Comparison of ENCODE assay signal across 11 cellular contexts in the genomic region with DNA sequence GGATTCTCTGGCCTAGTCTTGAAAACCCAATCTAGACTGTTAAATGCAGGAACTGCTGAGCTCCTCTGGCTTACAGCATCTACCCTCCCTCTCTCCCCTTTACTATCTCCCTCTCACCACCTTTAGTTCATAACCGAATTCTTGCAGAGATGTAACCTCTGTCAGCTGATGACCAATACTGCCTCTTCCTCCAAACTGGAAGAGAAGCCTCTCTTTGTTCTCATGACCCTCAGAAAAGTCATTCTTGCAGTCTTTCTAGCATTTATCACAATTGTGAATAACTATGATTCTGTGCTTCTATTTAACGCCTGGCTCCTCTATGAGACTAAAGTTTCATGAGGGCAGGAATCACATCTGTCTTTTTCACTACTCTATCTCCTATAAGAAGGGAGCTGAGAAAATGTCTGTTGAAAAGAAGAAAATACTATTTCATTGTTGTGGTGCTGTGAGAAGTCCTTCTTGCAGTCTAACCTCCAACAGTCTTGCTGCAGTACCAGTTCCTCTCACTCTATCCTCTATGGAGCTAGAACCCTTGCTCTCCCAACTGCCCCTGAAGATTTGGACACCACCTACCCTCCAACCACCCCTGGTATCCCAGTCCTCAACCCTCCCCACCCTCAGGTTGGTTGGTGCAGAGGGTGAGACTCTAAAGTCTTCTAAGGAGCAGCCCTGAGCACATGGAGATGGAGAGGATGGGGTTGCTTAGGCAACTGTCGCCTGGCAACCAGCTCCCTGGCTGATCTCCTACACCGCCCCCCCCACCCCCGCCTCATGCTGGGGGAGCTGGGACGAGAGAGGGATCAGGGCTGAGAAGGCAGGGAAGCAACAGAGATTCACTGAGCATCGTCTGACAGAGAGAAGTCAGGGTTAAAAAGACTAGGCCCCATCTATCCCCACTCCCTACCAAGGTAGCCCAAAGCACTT. TPM values are rescaled to one million over a fixed set of nuclear protein-coding genes. Genes with fewer than 3 reads are reported as not detected.
A peak's percentile ranks its signal among the peaks of the same experiment; 100 is the strongest.
DNase-seq lines count a peak whose midpoint lies in the region; ATAC-seq, FAIRE-seq and TF ChIP-seq lines count a peak whose summit lies in the region.
"Had no signal": no experiment of that assay in that cellular context is flagged by ENCODE, and none has a peak within 500 bp of the region (broad histone marks: within the 10 kb centered on the region; RNA-seq: fewer than 3 reads in every experiment).

No MANE protein-coding gene starts in this region.

- peak overlapping the region; percentile 89 to 98 (median 96) for H3K27ac Mint-ChIP-seq in CD4-positive, CD25-positive, alpha-beta regulatory T cell

- BruUV-seq in GM12878 (replicated peaks; lab: Mats Ljungman, UMichigan), result no TSS peak

- H3K9me3 ChIP-seq in CD4-positive, CD25-positive, alpha-beta regulatory T cell (ENCODE audit: control insufficient read depth in 2 of 2, low read length in 2 of 2), result no peaks in the 10 kb centered on the region
- no peaks in the 10 kb centered on the region for H3K9me3 ChIP-seq in HEK293 (ENCODE audit: control insufficient read depth, insufficient read depth, low read depth, low read length)
- no peaks in the 10 kb centered on the region for H3K9me3 ChIP-seq in GM12878 (replicated peaks; ENCODE audit: control insufficient read depth, insufficient read depth, low read length)
- no peaks in the 10 kb centered on the region for H3K9me3 ChIP-seq in neural cell (ENCODE audit: low read length)

- in situ Hi-C loops in GM12878 (cut with MboI), result no loop called here

- no peak overlapping the region for H2AFZ ChIP-seq in GM12878 (ENCODE audit: control insufficient read depth, low read depth, low read length)
- H2AFZ ChIP-seq in neural cell (ENCODE audit: low read depth, low read length), result no peak overlapping the region

- TF ChIP-seq RAD21 in GM12878 (IDR thresholded peaks at IDR 0.05; ENCODE audit: insufficient read depth, low read depth, low read length), result no peak
- TF ChIP-seq RAD21 in neural cell (conservative IDR thresholded peaks at IDR 0.05), result peak; percentile 43

- H3K9me2 ChIP-seq in neural cell (ENCODE audit: insufficient read depth, low read length), result no peaks in the 10 kb centered on the region

- TF ChIP-seq POLR2A in GM12878 (IDR thresholded peaks at IDR 0.05; ENCODE audit: low read depth, low read length) (no peak), erythroblast (IDR thresholded peaks at IDR 0.05; ENCODE audit: low read length) (no peak)

- H3K27me3 Mint-ChIP-seq in CD4-positive, CD25-positive, alpha-beta regulatory T cell, result no peaks in the 10 kb centered on the region

- H3K9me3 Mint-ChIP-seq in CD4-positive, CD25-positive, alpha-beta regulatory T cell, result no peaks in the 10 kb centered on the region

- TF ChIP-seq EP300 in GM12878 (IDR thresholded peaks at IDR 0.05; ENCODE audit: borderline replicate concordance in 1 of 2, control insufficient read depth in 1 of 2, low read depth in 2 of 2, low read length in 2 of 2) (no peak), neural cell (conservative IDR thresholded peaks at IDR 0.05; ENCODE audit: poor library complexity, severe bottlenecking) (peak; percentile 58)

- POLR2A ChIA-PET in HEK293 (lab: Yijun Ruan, JAX), result no interaction called here
- POLR2A ChIA-PET in GM12878 (lab: Charles Lee), result interaction anchor here (0.6 to 23.9 kb wide), 5 partner anchors 17 to 105 kb away, joined by 3 to 630 read pairs (median 6); a partner anchor contains a TSS

- ATAC-seq in CD4-positive, CD25-positive, alpha-beta regulatory T cell (ENCODE audit: low read depth in 2 of 2), result no peak
- ATAC-seq in GM12878, result no peak
- no peak for ATAC-seq in sciatic nerve
- ATAC-seq in GM18868 (IDR thresholded peaks at IDR 0.05; ENCODE audit: unreplicated experiment), result no peak

- no peak for FAIRE-seq in GM12878 (lab: Jason Lieb, UNC)

- peaks cover 8% of the 10 kb centered on the region for H3F3A ChIP-seq in neural cell (ENCODE audit: insufficient read depth, low read length, poor library complexity, severe bottlenecking)

- TF ChIP-seq CTCF in HEK293 (tag by site-specific recombination; IDR thresholded peaks at IDR 0.05) (no peak), GM12878 (IDR thresholded peaks at IDR 0.05 in 2 of 3, conservative IDR thresholded peaks at IDR 0.05 in 1 of 3; ENCODE audit: control insufficient read depth in 2 of 3, extremely low read depth in 1 of 3, insufficient read depth in 1 of 3, low read depth in 3 of 3, low read length in 3 of 3) (no peak), neural cell (IDR thresholded peaks at IDR 0.05; ENCODE audit: poor library complexity, severe bottlenecking) (no peak)

- H3K9ac ChIP-seq in GM12878 (ENCODE audit: control insufficient read depth, insufficient read depth, low read length), result no peak overlapping the region
- peak overlapping the region; percentile 72 for H3K9ac ChIP-seq in neural cell (ENCODE audit: low read length)

- H3K27ac ChIP-seq in CD4-positive, CD25-positive, alpha-beta regulatory T cell (ENCODE audit: insufficient read depth, low read length, poor library complexity, severe bottlenecking), result peak overlapping the region; percentile 71
- no peak overlapping the region for H3K27ac ChIP-seq in HEK293 (ENCODE audit: extremely low read depth, low read depth, low read length)
- peak overlapping the region; percentile 96 for H3K27ac ChIP-seq in GM12878 (ENCODE audit: control insufficient read depth, insufficient read depth)
- peak overlapping the region; percentile 94 for H3K27ac ChIP-seq in neural cell (ENCODE audit: low read length)

- H3K4me1 ChIP-seq in CD4-positive, CD25-positive, alpha-beta regulatory T cell (ENCODE audit: control insufficient read depth, insufficient read depth, low read length, poor library complexity, severe bottlenecking), result peaks cover 90% of the 10 kb centered on the region
- H3K4me1 ChIP-seq in HEK293 (ENCODE audit: control insufficient read depth, insufficient read depth, low read length) (peaks cover 16% of the 10 kb centered on the region), GM12878 (ENCODE audit: control insufficient read depth, insufficient read depth, low read length) (peaks cover 77% of the 10 kb centered on the region)

- RAD21 ChIA-PET in GM12878 (lab: Charles Lee; ENCODE audit: unreplicated experiment), result interaction anchor here (0.5 to 13.6 kb wide), 7 partner anchors 11 to 344 kb away, joined by 3 to 323 read pairs (median 16); a partner anchor contains a TSS

- H3K27me3 ChIP-seq in CD4-positive, CD25-positive, alpha-beta regulatory T cell (ENCODE audit: control insufficient read depth, insufficient read depth, low read length), result no peaks in the 10 kb centered on the region
- H3K27me3 ChIP-seq in GM12878 (replicated peaks in 1 of 2; ENCODE audit: control insufficient read depth in 2 of 2, insufficient read depth in 2 of 2, low read length in 1 of 2) (no peaks in the 10 kb centered on the region), neural cell (ENCODE audit: insufficient read depth, low read depth, low read length) (no peaks in the 10 kb centered on the region)

- no peaks in the 10 kb centered on the region for H4K20me1 ChIP-seq in GM12878 (ENCODE audit: control insufficient read depth, insufficient read depth)
- H4K20me1 ChIP-seq in neural cell (ENCODE audit: insufficient read depth), result no peaks in the 10 kb centered on the region

- peaks cover 21 to 97% (median 71%) of the 10 kb centered on the region in 4 donors for H3K4me1 Mint-ChIP-seq in CD4-positive, CD25-positive, alpha-beta regulatory T cell

- intact Hi-C loops in GM12878 (cut with micrococcal nuclease; ENCODE audit: unreplicated experiment), result loop anchor here (10.0 kb wide), 1 partner anchor 118 kb away; a partner anchor contains a TSS
- intact Hi-C loops in sciatic nerve (cut with DNase I), result no loop called here

- H3K4me2 ChIP-seq in GM12878 (ENCODE audit: control insufficient read depth, insufficient read depth) (peak overlapping the region; percentile 82), neural cell (ENCODE audit: low read length) (peak overlapping the region; percentile 81)

- peaks cover 24% of the 10 kb centered on the region for H3K36me3 ChIP-seq in CD4-positive, CD25-positive, alpha-beta regulatory T cell (ENCODE audit: control insufficient read depth, insufficient read depth, low read length)
- H3K36me3 ChIP-seq in HEK293 (ENCODE audit: control insufficient read depth in 2 of 2, insufficient read depth in 1 of 2, low read length in 2 of 2), result peaks cover 0 to 24% of the 10 kb centered on the region in 2 experiments; a peak in 1 of 3 replicates
- H3K36me3 ChIP-seq in GM12878 (ENCODE audit: control insufficient read depth in 2 of 2, insufficient read depth in 2 of 2, low read length in 1 of 2), result peaks cover 14 to 21% of the 10 kb centered on the region in 2 experiments; a peak in 3 of 4 replicates
- H3K36me3 ChIP-seq in neural cell (ENCODE audit: insufficient read depth, low read length), result no peaks in the 10 kb centered on the region

- SMC1A ChIA-PET in GM12878 (lab: Charles Lee; ENCODE audit: uncharacterized antibody, unreplicated experiment), result interaction anchor here (0.6 to 21.2 kb wide), 5 partner anchors 12 to 105 kb away, joined by 3 to 460 read pairs (median 4); a partner anchor contains a TSS

- no peak overlapping the region for H3K4me3 ChIP-seq in CD4-positive, CD25-positive, alpha-beta regulatory T cell (ENCODE audit: low read depth, low read length)
- no peak overlapping the region for H3K4me3 ChIP-seq in HEK293 (ENCODE audit: low read depth, low read length)
- peak overlapping the region; percentile 73; the same call in 1 of the 2 replicates for H3K4me3 ChIP-seq in GM12878
- H3K4me3 ChIP-seq in neural cell (ENCODE audit: low read length), result peak overlapping the region; percentile 57

- H3K79me2 ChIP-seq in GM12878 (ENCODE audit: control insufficient read depth, insufficient read depth, low read length) (peaks cover 90% of the 10 kb centered on the region), neural cell (replicated peaks; ENCODE audit: insufficient read depth, low read length) (peaks cover 57% of the 10 kb centered on the region)

- H3K36me3 Mint-ChIP-seq in CD4-positive, CD25-positive, alpha-beta regulatory T cell, result peaks cover 9% of the 10 kb centered on the region

- H3K4me3 Mint-ChIP-seq in CD4-positive, CD25-positive, alpha-beta regulatory T cell, result peak overlapping the region in 3 of 4 donors; percentile 7 to 89 (median 65)

- no peak for DNase-seq in CD4-positive, CD25-positive, alpha-beta regulatory T cell
- DNase-seq in GM12878 (ENCODE audit: low read depth, low spot score) (no peak), erythroblast (lab: John Stamatoyannopoulos, UW) (no peak), sciatic nerve (ENCODE audit: low spot score) (no peak), NCI-H2171 treated with DMSO at 0.1 percent for 48 hours (lab: John Stamatoyannopoulos, UW) (no peak)
- DNase-seq: DMS79, NCI-H526 treated with DMSO at 0.1 percent for 48 hours, T-helper 2 cell had no signal

- WGBS in GM12878 (ENCODE audit: insufficient coverage, insufficient replicate concordance, low lambda C conversion rate, missing lambda C conversion rate), result 70% methylated on average over 7 of the region's 7 CpGs

- CTCF ChIA-PET in HEK293 (lab: Yijun Ruan, JAX) (interaction anchor here (0.6 to 2.1 kb wide), 2 partner anchors 101 to 1415 kb away, joined by 4 to 6 read pairs; no protein-coding TSS in a partner anchor), GM12878 (lab: Yijun Ruan, JAX) (interaction anchor here (0.8 to 8.0 kb wide), 8 partner anchors 14 to 122 kb away, joined by 3 to 175 read pairs (median 4); a partner anchor contains a TSS)

RNA-seq across cellular contexts. Expression of a gene that starts 13.9 kb away (rescaled TPM):
- 186 TPM for total RNA-seq in CD4-positive, CD25-positive, alpha-beta regulatory T cell
- polyA plus RNA-seq in CD4-positive, CD25-positive, alpha-beta regulatory T cell, result 10 to 100 TPM in 1 of 4 donors, 1 to 10 TPM in 3; 4.6 to 11.5 (median 6.4) TPM
- total RNA-seq in GM12878 (2013; cell fraction: nucleolus; rRNA removed), result 44.6 and 59.9 TPM in 2 replicates
- total RNA-seq in GM12878 (2014; rRNA removed) (13.8 and 17.1 TPM in 2 replicates), GM12878 (2014; rRNA removed; fragmentation: Illumina TruSeq; extraction: Trizol) (8.1 and 9.1 TPM in 2 replicates), GM12878 (2021) (47.3 and 53.0 TPM in 2 replicates), sciatic nerve (66.8 TPM)
- 10.6 TPM for polyA plus RNA-seq in GM12878 (2011; ENCODE audit: low read depth)
- polyA plus RNA-seq in GM12878 (2011; rRNA removed) (4.7 and 12.0 TPM in 2 replicates), GM12878 (2014; fragmentation: Illumina TruSeq; extraction: Trizol) (11.2 and 16.5 TPM in 2 replicates), GM12878 (2014; fragmentation: Nextera tagmentation; extraction: Ambion mirVana) (1 to 10 TPM in 1 of 2 experiments, under 1 TPM in 1; 0.61 to 1.3 TPM), GM12878 (2014; rRNA removed) (23.7 and 26.4 TPM in 2 replicates), GM12878 (2016; fragmentation: Nextera tagmentation; extraction: Ambion mirVana) (10 to 100 TPM; 38.2 to 44.2 TPM), neural cell (4.7 and 5.2 TPM in 2 replicates)
- 16.5 and 18.1 TPM in 2 replicates for polyA plus RNA-seq in GM12878 (2011; cell fraction: cytosol; rRNA removed)
- polyA plus RNA-seq in GM12878 (2011; cell fraction: nucleus; rRNA removed), result 34.0 and 52.7 TPM in 2 replicates
- polyA plus RNA-seq in GM12878 (2012), result 27.0 and 28.1 TPM in 2 replicates
- 13.3 and 13.9 TPM in 2 replicates for polyA minus RNA-seq in GM12878 (2011; rRNA and poly(A)+ RNA removed)
- polyA minus RNA-seq in GM12878 (2011; cell fraction: cytosol; rRNA and poly(A)+ RNA removed), result 14.3 and 15.9 TPM in 2 replicates
- polyA minus RNA-seq in GM12878 (2011; cell fraction: nucleus; rRNA and poly(A)+ RNA removed), result 11.0 and 24.5 TPM in 2 replicates
- 13.4 and 15.4 TPM in 2 replicates for polyA minus RNA-seq in neural cell

Comparison
In these comparisons a context has a peak if more than half of its experiments do, and no peak if none do; other contexts are left out.
1. H3K4me3 ChIP-seq: peak in GM12878 (single experiment) and neural cell (single experiment); none in CD4-positive, CD25-positive, alpha-beta regulatory T cell (single experiment) and HEK293 (single experiment).